Comparison of ENCODE assay signal across 17 cellular contexts in the genomic region with DNA sequence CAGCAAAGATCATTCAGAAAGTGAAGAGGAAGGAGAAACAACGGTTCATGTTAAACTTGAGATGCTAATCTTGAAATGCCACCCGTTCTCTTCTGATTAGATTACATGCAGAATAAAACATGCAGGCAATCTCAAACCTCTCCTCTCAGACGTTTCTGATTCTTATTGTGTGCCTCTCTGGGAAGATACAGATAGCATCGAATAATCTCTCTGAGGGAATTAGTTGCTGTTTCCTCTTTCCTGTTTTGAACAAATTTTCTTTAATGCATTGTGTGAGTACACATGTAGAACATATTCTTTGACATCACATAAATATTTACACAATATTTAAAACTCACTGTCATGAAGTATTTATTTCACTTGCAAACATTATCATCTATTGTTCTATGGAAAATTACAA.
A peak's percentile ranks its signal among the peaks of the same experiment; 100 is the strongest.
DNase-seq lines count a peak whose midpoint lies in the region; ATAC-seq and TF ChIP-seq lines count a peak whose summit lies in the region.
"Had no signal": no experiment of that assay in that cellular context is flagged by ENCODE, and none has a peak within 500 bp of the region (broad histone marks: within the 10 kb centered on the region; RNA-seq: fewer than 3 reads in every experiment).

No MANE protein-coding gene starts in this region.

- peak overlapping the region; percentile 65; the same call in 1 of the 2 replicates for H3K23ac ChIP-seq in IMR-90 (ENCODE audit: low read depth, low read length)

- peak overlapping the region; percentile 14; the same call in 1 of the 2 replicates for H3K18ac ChIP-seq in IMR-90 (ENCODE audit: low read depth, low read length)

- H4K8ac ChIP-seq in IMR-90 (ENCODE audit: low read depth in 2 of 2, low read length in 2 of 2): peak overlapping the region in 1 of 2 experiments; percentile 24; a peak in 1 of 4 replicates

- peak overlapping the region; percentile 59; the same call in 1 of the 2 replicates for H2BK20ac ChIP-seq in IMR-90 (ENCODE audit: low read depth, low read length)

- peak overlapping the region; percentile 60; the same call in 1 of the 2 replicates for H3K4ac ChIP-seq in IMR-90 (ENCODE audit: low read depth, low read length)

- peaks cover 0 to 13% of the 10 kb centered on the region in 2 experiments; a peak in 2 of 4 replicates for H3K79me1 ChIP-seq in IMR-90 (ENCODE audit: low read depth in 1 of 2, low read length in 2 of 2)

- H2BK15ac ChIP-seq in IMR-90 (ENCODE audit: low read depth, low read length): no peak overlapping the region

- TF ChIP-seq POLR2A in IMR-90 (IDR thresholded peaks at IDR 0.05; ENCODE audit: low read depth, low read length): no peak

- H2AFZ ChIP-seq in IMR-90 (replicated peaks; ENCODE audit: low read length, poor library complexity): no peak overlapping the region
- no peak overlapping the region for H2AFZ ChIP-seq in fibroblast of lung (ENCODE audit: low read length)

- H3K9me3 ChIP-seq in IMR-90 (ENCODE audit: control insufficient read depth, insufficient read depth, low read length) (no peaks in the 10 kb centered on the region), fibroblast of lung (ENCODE audit: control insufficient read depth, insufficient read depth, low read depth, low read length) (no peaks in the 10 kb centered on the region)
- H3K9me3 ChIP-seq: MG63, SJSA1 had no signal

- H2BK5ac ChIP-seq in IMR-90 (ENCODE audit: low read depth, low read length, poor library complexity, severe bottlenecking): peak overlapping the region; percentile 30

- H4K91ac ChIP-seq in IMR-90 (ENCODE audit: insufficient read depth, low read depth, low read length): no peak overlapping the region

- H3K27ac ChIP-seq in IMR-90 (ENCODE audit: insufficient read depth, low read length) (no peak overlapping the region), fibroblast of lung (ENCODE audit: insufficient read depth, low read length) (peak overlapping the region; percentile 19)
- H3K27ac ChIP-seq: SJSA1 had no signal

- H2BK120ac ChIP-seq in IMR-90 (ENCODE audit: low read depth, low read length): peak overlapping the region; percentile 38; the same call in 1 of the 2 replicates

- intact Hi-C loops in IMR-90 (cut with micrococcal nuclease): no loop called here

- in situ Hi-C loops in IMR-90 (cut with MboI; ENCODE audit: low sequenced_read_pairs): no loop called here

- H3K36me3 ChIP-seq in IMR-90 (ENCODE audit: control insufficient read depth, insufficient read depth, low read length) (no peaks in the 10 kb centered on the region), fibroblast of lung (ENCODE audit: control insufficient read depth, insufficient read depth, low read length) (no peaks in the 10 kb centered on the region)
- H3K36me3 ChIP-seq: SJSA1 had no signal

- no peak for TF ChIP-seq RAD21 in IMR-90 (IDR thresholded peaks at IDR 0.05; ENCODE audit: low read length)

- H3K4me1 ChIP-seq in IMR-90 (ENCODE audit: control insufficient read depth, insufficient read depth, low read length): peaks cover 21% of the 10 kb centered on the region
- H3K4me1 ChIP-seq in fibroblast of lung (ENCODE audit: control insufficient read depth, extremely low read depth, insufficient read depth, low read length): peaks cover 29% of the 10 kb centered on the region

- peak overlapping the region; percentile 46; the same call in 1 of the 2 replicates for H3K14ac ChIP-seq in IMR-90 (replicated peaks; ENCODE audit: low read depth, low read length)

- TF ChIP-seq CTCF in IMR-90 (conservative IDR thresholded peaks at IDR 0.05; ENCODE audit: low read depth, low read length) (no peak), fibroblast of lung (conservative IDR thresholded peaks at IDR 0.05 in 1 of 2, IDR thresholded peaks at IDR 0.05 in 1 of 2; ENCODE audit: low read depth in 1 of 2, low read length in 2 of 2) (no peak)

- H4K20me1 ChIP-seq in IMR-90 (ENCODE audit: insufficient read depth, low read length) (peaks cover 3% of the 10 kb centered on the region; the same call in 1 of the 2 replicates), fibroblast of lung (ENCODE audit: control insufficient read depth, extremely low read depth, insufficient read depth, low read length) (no peaks in the 10 kb centered on the region)

- H3K4me3 ChIP-seq in IMR-90 (ENCODE audit: insufficient read depth, low read depth, low read length): no peak overlapping the region
- no peak overlapping the region for H3K4me3 ChIP-seq in fibroblast of lung (replicated peaks in 1 of 4; ENCODE audit: control extremely low read depth in 1 of 4, insufficient read depth in 1 of 4, low read depth in 3 of 4, low read length in 4 of 4)
- H3K4me3 ChIP-seq: lung, MG63, SJSA1 had no signal

- WGBS in IMR-90 (ENCODE audit: extremely low coverage in 2 of 2, insufficient read length in 1 of 2), 2 experiments: no CpG with 5 or more reads among the region's 4 CpGs

- peaks cover 25% of the 10 kb centered on the region for H3K9me1 ChIP-seq in IMR-90 (ENCODE audit: insufficient read depth, low read length)

- no peak overlapping the region for H2AK9ac ChIP-seq in IMR-90 (replicated peaks; ENCODE audit: low read depth, low read length, poor library complexity)

- no peaks in the 10 kb centered on the region for H3K79me2 ChIP-seq in fibroblast of lung (ENCODE audit: control insufficient read depth, insufficient read depth, low read length)

- CTCF ChIA-PET in IMR-90 (lab: Yijun Ruan, JAX): no interaction called here

- H4K5ac ChIP-seq in IMR-90 (ENCODE audit: low read depth, low read length): no peak overlapping the region

- H3K27me3 ChIP-seq in IMR-90 (ENCODE audit: control insufficient read depth, insufficient read depth, low read length): no peaks in the 10 kb centered on the region
- H3K27me3 ChIP-seq in fibroblast of lung (ENCODE audit: control insufficient read depth, insufficient read depth, low read length): no peaks in the 10 kb centered on the region
- H3K27me3 ChIP-seq: MG63, SJSA1 had no signal

- POLR2A ChIA-PET in IMR-90 (lab: Charles Lee; ENCODE audit: unreplicated experiment): no interaction called here

- no peak for DNase-seq in IMR-90
- no peak for DNase-seq in fibroblast of lung (ENCODE audit: low read depth in 2 of 2)
- DNase-seq in NCI-H146 treated with DMSO at 0.1 percent for 48 hours (lab: John Stamatoyannopoulos, UW; ENCODE audit: unreplicated experiment): no peak
- no peak for DNase-seq in NCI-H146 (lab: John Stamatoyannopoulos, UW)
- no peak for DNase-seq in SW 1271 (lab: John Stamatoyannopoulos, UW)
- DNase-seq: activated CD4-positive, alpha-beta T cell treated with anti-CD3 and anti-CD28 coated beads, Interleukin-2, amount 10 ng/mL, durations not matched to agents 24 days and 14 days; activated CD8-positive, alpha-beta memory T cell treated with anti-CD3 and anti-CD28 coated beads, Interleukin-2, amount 10 ng/mL, durations not matched to agents 7 days and 5 days; activated naive CD4-positive, alpha-beta T cell treated with anti-CD3 and anti-CD28 coated beads, Interleukin-2, amount 10 ng/mL, durations not matched to agents 7 days and 5 days; GDM1; H9; T-helper 17 cell had no signal

- ATAC-seq in IMR-90 (ENCODE audit: low read depth): no peak
- peak; percentile 31 for ATAC-seq in SK-N-SH treated with all-trans-retinoic acid at 6 μM for 48 hours
- no peak for ATAC-seq in GM19467 (IDR thresholded peaks at IDR 0.05; ENCODE audit: unreplicated experiment)
- ATAC-seq: activated CD8-positive, alpha-beta memory T cell treated with anti-CD3 and anti-CD28 coated beads, Interleukin-2, amount 10 ng/mL, durations not matched to agents 7 days and 5 days; stimulated activated naive CD8-positive, alpha-beta T cell treated with anti-CD3 and anti-CD28 coated beads, Interleukin-15, Interleukin-2, amounts not matched to agents 100 U/mL and 50 U/mL, for 24 hours; T-helper 17 cell had no signal

- BruUV-seq in IMR-90 (replicated peaks; lab: Mats Ljungman, UMichigan): no TSS peak

- no peak overlapping the region for H3K56ac ChIP-seq in IMR-90 (ENCODE audit: extremely low read depth, insufficient read depth, low read length)

- dilution Hi-C loops in IMR-90 (cut with HindIII; ENCODE audit: low sequenced_read_pairs, unreplicated experiment): no loop called here

- H3K9ac ChIP-seq in IMR-90 (ENCODE audit: low read depth, low read length) (no peak overlapping the region; the same call in 1 of the 2 replicates), fibroblast of lung (ENCODE audit: insufficient read depth, low read length) (no peak overlapping the region)

- H3K4me2 ChIP-seq in IMR-90 (ENCODE audit: low read depth, low read length) (no peak overlapping the region), fibroblast of lung (ENCODE audit: extremely low read depth, insufficient read depth, low read length) (no peak overlapping the region)

- H2AK5ac ChIP-seq in IMR-90 (ENCODE audit: low read depth, low read length): no peak overlapping the region

TF ChIP-seq in IMR-90, 13 proteins besides CTCF, POLR2A, EP300 and RAD21 (continues in another document):
- TF ChIP-seq SMC3 (IDR thresholded peaks at IDR 0.05; ENCODE audit: low read depth, low read length) (no peak), BHLHE40 (IDR thresholded peaks at IDR 0.05; ENCODE audit: low read depth, low read length) (no peak), NFE2L2 (IDR thresholded peaks at IDR 0.05; ENCODE audit: low read depth, low read length) (no peak), MAZ (IDR thresholded peaks at IDR 0.05; ENCODE audit: borderline replicate concordance, low read depth, low read length) (no peak)
- TF ChIP-seq, protein P1, sequence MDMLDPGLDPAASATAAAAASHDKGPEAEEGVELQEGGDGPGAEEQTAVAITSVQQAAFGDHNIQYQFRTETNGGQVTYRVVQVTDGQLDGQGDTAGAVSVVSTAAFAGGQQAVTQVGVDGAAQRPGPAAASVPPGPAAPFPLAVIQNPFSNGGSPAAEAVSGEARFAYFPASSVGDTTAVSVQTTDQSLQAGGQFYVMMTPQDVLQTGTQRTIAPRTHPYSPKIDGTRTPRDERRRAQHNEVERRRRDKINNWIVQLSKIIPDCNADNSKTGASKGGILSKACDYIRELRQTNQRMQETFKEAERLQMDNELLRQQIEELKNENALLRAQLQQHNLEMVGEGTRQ (IDR thresholded peaks at IDR 0.05; ENCODE audit: low read depth, low read length): no peak

TF ChIP-seq in SK-N-SH treated with all-trans-retinoic acid at 6 μM for 48 hours, 23 proteins besides CTCF, POLR2A, EP300 and RAD21 (continues in another document):
- no peak for TF ChIP-seq ZNF8 (CRISPR knock-in tag; IDR thresholded peaks at IDR 0.05)
- no peak for TF ChIP-seq ZC3H10 (CRISPR knock-in tag; IDR thresholded peaks at IDR 0.05)
- TF ChIP-seq OSR1 (CRISPR knock-in tag; IDR thresholded peaks at IDR 0.05): no peak
- TF ChIP-seq ESRRG (CRISPR knock-in tag; IDR thresholded peaks at IDR 0.05): no peak
- TF ChIP-seq ISL1 (CRISPR knock-in tag; IDR thresholded peaks at IDR 0.05): peak; percentile 39
- TF ChIP-seq TCF4 (CRISPR knock-in tag; IDR thresholded peaks at IDR 0.05; ENCODE audit: borderline replicate concordance): peak; percentile 16; the same call in 1 of the 2 replicates
